ENCODE assay signal across 11 cellular contexts in genomic region chr10:124705817-124706461, GRCh38. TPM values are rescaled to one million over a fixed set of nuclear protein-coding genes. Genes with fewer than 3 reads are reported as not detected.
A peak's percentile ranks its signal among the peaks of the same experiment; 100 is the strongest.
DNase-seq lines count a peak whose midpoint lies in the region; ATAC-seq and TF ChIP-seq lines count a peak whose summit lies in the region.
"Had no signal": no experiment of that assay in that cellular context is flagged by ENCODE, and none has a peak within 500 bp of the region (broad histone marks: within the 10 kb centered on the region; RNA-seq: fewer than 3 reads in every experiment).

No MANE protein-coding gene starts in this region.

- no peaks in the 10 kb centered on the region for H3K27me3 Mint-ChIP-seq in activated CD4-positive, alpha-beta T cell treated with anti-CD3 and anti-CD28 coated beads, Interleukin-2, amount 10 ng/mL, durations not matched to agents 24 days and 14 days
- H3K27me3 Mint-ChIP-seq in activated T-helper 17 cell treated with anti-CD3 and anti-CD28 coated beads, Interleukin-2, amount 50 U/mL, for 72 hours, result no peaks in the 10 kb centered on the region

- no peaks in the 10 kb centered on the region for H3K9me3 Mint-ChIP-seq in activated CD4-positive, alpha-beta T cell treated with anti-CD3 and anti-CD28 coated beads, Interleukin-2, amount 10 ng/mL, durations not matched to agents 24 days and 14 days
- no peaks in the 10 kb centered on the region for H3K9me3 Mint-ChIP-seq in activated T-helper 17 cell treated with anti-CD3 and anti-CD28 coated beads, Interleukin-2, amount 50 U/mL, for 72 hours

- peaks cover 90% of the 10 kb centered on the region for H3K4me1 Mint-ChIP-seq in activated CD4-positive, alpha-beta T cell treated with anti-CD3 and anti-CD28 coated beads, Interleukin-2, amount 10 ng/mL, durations not matched to agents 24 days and 14 days
- peaks cover 73% of the 10 kb centered on the region for H3K4me1 Mint-ChIP-seq in activated T-helper 17 cell treated with anti-CD3 and anti-CD28 coated beads, Interleukin-2, amount 50 U/mL, for 72 hours

- 79% methylated on average over 12 of the region's 12 CpGs for WGBS in suprapubic skin

- H3K27ac ChIP-seq in layer of hippocampus (ENCODE audit: low read depth, low read length) (peak overlapping the region; percentile 95), suprapubic skin (peak overlapping the region; percentile 76), SJCRH30 (no peak overlapping the region)
- H3K27ac ChIP-seq: thoracic aorta had no signal

- H3K36me3 ChIP-seq in suprapubic skin (peaks cover 27% of the 10 kb centered on the region), SJCRH30 (no peaks in the 10 kb centered on the region)
- H3K36me3 ChIP-seq: thoracic aorta had no signal

- peaks cover 39% of the 10 kb centered on the region for H3K36me3 Mint-ChIP-seq in activated CD4-positive, alpha-beta T cell treated with anti-CD3 and anti-CD28 coated beads, Interleukin-2, amount 10 ng/mL, durations not matched to agents 24 days and 14 days (ENCODE audit: low read depth)
- H3K36me3 Mint-ChIP-seq in activated T-helper 17 cell treated with anti-CD3 and anti-CD28 coated beads, Interleukin-2, amount 50 U/mL, for 72 hours (ENCODE audit: low read depth), result peaks cover 60% of the 10 kb centered on the region

- peak overlapping the region; percentile 74 for H3K27ac Mint-ChIP-seq in activated CD4-positive, alpha-beta T cell treated with anti-CD3 and anti-CD28 coated beads, Interleukin-2, amount 10 ng/mL, durations not matched to agents 24 days and 14 days
- peak overlapping the region; percentile 97 for H3K27ac Mint-ChIP-seq in activated T-helper 17 cell treated with anti-CD3 and anti-CD28 coated beads, Interleukin-2, amount 50 U/mL, for 72 hours

- H3K4me3 Mint-ChIP-seq in activated CD4-positive, alpha-beta T cell treated with anti-CD3 and anti-CD28 coated beads, Interleukin-2, amount 10 ng/mL, durations not matched to agents 24 days and 14 days, result no peak overlapping the region
- peak overlapping the region; percentile 91 for H3K4me3 Mint-ChIP-seq in activated T-helper 17 cell treated with anti-CD3 and anti-CD28 coated beads, Interleukin-2, amount 50 U/mL, for 72 hours

- H3K27me3 ChIP-seq in layer of hippocampus (ENCODE audit: control insufficient read depth, insufficient read depth, low read length) (no peaks in the 10 kb centered on the region), suprapubic skin (no peaks in the 10 kb centered on the region), SJCRH30 (no peaks in the 10 kb centered on the region)
- H3K27me3 ChIP-seq: MG63 had no signal

- H3K4me3 ChIP-seq in suprapubic skin (no peak overlapping the region), SJCRH30 (no peak overlapping the region)
- H3K4me3 ChIP-seq: MG63, thoracic aorta had no signal

- TF ChIP-seq EP300 in suprapubic skin (IDR thresholded peaks at IDR 0.05), result no peak

- no peak for ATAC-seq in activated T-helper 17 cell treated with anti-CD3 and anti-CD28 coated beads, Interleukin-2, amount 50 U/mL, for 72 hours (replicated peaks)
- ATAC-seq in GM21367 (IDR thresholded peaks at IDR 0.05; ENCODE audit: unreplicated experiment), result no peak
- ATAC-seq: PC-3 had no signal

- no peaks in the 10 kb centered on the region for H3K9me3 ChIP-seq in suprapubic skin
- H3K9me3 ChIP-seq in SJCRH30 (replicated peaks), result no peaks in the 10 kb centered on the region
- H3K9me3 ChIP-seq: MG63, thoracic aorta had no signal

- TF ChIP-seq POLR2A in suprapubic skin (IDR thresholded peaks at IDR 0.05), result no peak

- H3K4me1 ChIP-seq in suprapubic skin, result peaks cover 99% of the 10 kb centered on the region
- no peaks in the 10 kb centered on the region for H3K4me1 ChIP-seq in SJCRH30

- DNase-seq in activated CD4-positive, alpha-beta T cell treated with anti-CD3 and anti-CD28 coated beads, Interleukin-2, amount 10 ng/mL, durations not matched to agents 24 days and 14 days, result no peak
- DNase-seq in activated CD4-positive, alpha-beta T cell treated with anti-CD3 and anti-CD28 coated beads, Interleukin-2, amount 50 U/mL, for 48 hours, result no peak
- DNase-seq in suprapubic skin (ENCODE audit: low spot score in 2 of 2) (no peak), SJCRH30 (no peak)
- no peak for DNase-seq in activated CD8-positive, alpha-beta memory T cell treated with anti-CD3 and anti-CD28 coated beads, Interleukin-2, amount 50 U/mL, for 4 hours
- DNase-seq: MG63, PC-3 had no signal

- intact Hi-C loops in activated CD4-positive, alpha-beta T cell treated with anti-CD3 and anti-CD28 coated beads, Interleukin-2, amount 10 ng/mL, durations not matched to agents 24 days and 14 days (cut with micrococcal nuclease), result no loop called here

- no peak for TF ChIP-seq CTCF in suprapubic skin (IDR thresholded peaks at IDR 0.05)

RNA-seq across cellular contexts. Expression of gene FAM53B, which starts 38.2 kb away (rescaled TPM):
- 20.9 and 21.8 TPM in 2 replicates for total RNA-seq in activated CD4-positive, alpha-beta T cell treated with anti-CD3 and anti-CD28 coated beads, Interleukin-2, amount 10 ng/mL, durations not matched to agents 24 days and 14 days
- total RNA-seq in activated T-helper 17 cell treated with anti-CD3 and anti-CD28 coated beads, Interleukin-2, amount 50 U/mL, for 72 hours, result 10 to 100 TPM; 21.7 to 36.8 TPM
- total RNA-seq in suprapubic skin, result 10 to 100 TPM; 63.5 to 75.5 (median 67.3) TPM
- 9.4 and 10.0 TPM in 2 replicates for total RNA-seq in SJCRH30 (2014; rRNA removed; shearing (Covaris generic))
